Comparison of ENCODE assay signal across 23 cellular contexts in the genomic region with DNA sequence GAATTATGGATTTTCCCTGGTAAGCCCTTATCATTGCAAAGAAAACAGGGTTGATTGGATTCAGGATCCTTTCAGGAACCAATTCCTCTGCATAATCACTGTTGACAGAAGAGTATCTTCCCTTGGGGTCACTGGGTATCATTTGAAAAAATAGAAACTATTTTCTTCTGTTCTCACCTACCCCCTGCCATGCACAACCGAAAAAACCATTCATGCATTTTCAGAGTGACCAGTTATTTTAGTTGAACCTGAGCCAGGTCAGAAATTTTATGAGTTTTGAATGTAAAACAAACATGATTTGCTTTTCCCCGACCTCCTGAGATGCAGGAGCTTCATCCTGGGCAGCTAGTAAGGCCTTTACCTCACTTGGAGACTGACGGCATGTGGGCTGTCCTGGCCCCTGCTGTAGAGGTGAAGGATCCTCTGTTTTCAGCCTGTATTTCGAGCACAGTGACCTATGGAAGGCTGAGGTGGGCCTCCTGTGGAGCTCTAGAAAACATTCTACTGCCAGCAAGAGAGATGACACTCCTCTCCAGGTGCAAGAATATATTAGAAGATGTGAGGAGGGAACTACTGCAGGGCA.
"Had no signal": no experiment of that assay in that cellular context is flagged by ENCODE, and none has a peak within 500 bp of the region (broad histone marks: within the 10 kb centered on the region; RNA-seq: fewer than 3 reads in every experiment).

No MANE protein-coding gene starts in this region.

- H3K27ac Mint-ChIP-seq: effector memory CD8-positive, alpha-beta T cell; natural killer cell treated with Interleukin-12 subunit alpha and Interleukin-12 subunit beta and Interleukin-15 and Interleukin-18, amount 100 ng/mL, for 72 hours; neural progenitor cell had no signal

- H3K4me2 ChIP-seq: neural progenitor cell had no signal

- H3K4me3 Mint-ChIP-seq: effector memory CD8-positive, alpha-beta T cell; natural killer cell treated with Interleukin-12 subunit alpha and Interleukin-12 subunit beta and Interleukin-15 and Interleukin-18, amount 100 ng/mL, for 72 hours; neural progenitor cell had no signal

- H2AFZ ChIP-seq: neural progenitor cell had no signal

- DNase-seq: effector memory CD8-positive, alpha-beta T cell; esophagus squamous epithelium; foreskin fibroblast; kidney; left colon; left ventricle myocardium superior; mesenchymal stem cell; midbrain; nucleus accumbens; ovary; sigmoid colon; stimulated activated CD4-positive, alpha-beta T cell treated with anti-CD3 and anti-CD28 coated beads, Interleukin-12 subunit alpha, Interleukin-12 subunit beta, amount 100 ng/mL, for 4 hours; stimulated activated naive CD4-positive, alpha-beta T cell; stomach; substantia nigra; transverse colon had no signal

- H3K9me3 Mint-ChIP-seq: effector memory CD8-positive, alpha-beta T cell; natural killer cell treated with Interleukin-12 subunit alpha and Interleukin-12 subunit beta and Interleukin-15 and Interleukin-18, amount 100 ng/mL, for 72 hours; neural progenitor cell had no signal

- H3K36me3 Mint-ChIP-seq: natural killer cell treated with Interleukin-12 subunit alpha and Interleukin-12 subunit beta and Interleukin-15 and Interleukin-18, amount 100 ng/mL, for 72 hours; neural progenitor cell had no signal

- H3K27me3 ChIP-seq: esophagus squamous epithelium, gastroesophageal sphincter, neural progenitor cell, ovary, right atrium auricular region, sigmoid colon, stomach, transverse colon had no signal

- H3K36me3 ChIP-seq: esophagus squamous epithelium, gastroesophageal sphincter, neural progenitor cell, ovary, right atrium auricular region, sigmoid colon, stomach, thoracic aorta, transverse colon had no signal

- H3K4me1 ChIP-seq: esophagus squamous epithelium, gastroesophageal sphincter, right atrium auricular region, sigmoid colon, stomach, transverse colon had no signal

- H3K4me3 ChIP-seq: esophagus squamous epithelium, gastroesophageal sphincter, lung, neural progenitor cell, ovary, right atrium auricular region, sigmoid colon, skin epidermis, stomach, thoracic aorta, transverse colon had no signal

- ATAC-seq: effector memory CD8-positive, alpha-beta T cell; gastroesophageal sphincter; left colon; left ventricle myocardium superior; natural killer cell treated with Interleukin-12 subunit alpha and Interleukin-12 subunit beta and Interleukin-15 and Interleukin-18, amount 100 ng/mL, for 72 hours had no signal

- H3K27ac ChIP-seq: esophagus squamous epithelium, gastroesophageal sphincter, neural progenitor cell, ovary, right atrium auricular region, sigmoid colon, skin epidermis, stomach, thoracic aorta, transverse colon had no signal
